In genomic region chr11:28089378-28089777, GRCh38 we compare ENCODE assay signal across 1 cellular context.
TF ChIP-seq lines count a peak whose summit lies in the region.

No MANE protein-coding gene starts in this region.

TF ChIP-seq in A549, 52 proteins besides CTCF, POLR2A, EP300 and RAD21:
- TF ChIP-seq TFCP2L1 (CRISPR knock-in tag; IDR thresholded peaks at IDR 0.05) (no peak), KDM1A (IDR thresholded peaks at IDR 0.05; ENCODE audit: low read depth) (no peak), EHMT2 (IDR thresholded peaks at IDR 0.05; ENCODE audit: low read depth) (no peak), SMC3 (IDR thresholded peaks at IDR 0.05) (no peak), CEBPB (IDR thresholded peaks at IDR 0.05) (no peak), PBX3 (IDR thresholded peaks at IDR 0.05) (no peak), NR3C1 (IDR thresholded peaks at IDR 0.05) (no peak), CBX2 (IDR thresholded peaks at IDR 0.05; ENCODE audit: borderline replicate concordance, low read depth) (no peak), E2F6 (IDR thresholded peaks at IDR 0.05; ENCODE audit: borderline replicate concordance, low read depth) (no peak), GATA3 (IDR thresholded peaks at IDR 0.05; ENCODE audit: borderline replicate concordance) (no peak), ATOH8 (CRISPR knock-in tag; IDR thresholded peaks at IDR 0.05; ENCODE audit: low read depth) (no peak), HEYL (CRISPR knock-in tag; IDR thresholded peaks at IDR 0.05) (no peak)
